21 cellular contexts compared by ENCODE assay signal in the genomic region with DNA sequence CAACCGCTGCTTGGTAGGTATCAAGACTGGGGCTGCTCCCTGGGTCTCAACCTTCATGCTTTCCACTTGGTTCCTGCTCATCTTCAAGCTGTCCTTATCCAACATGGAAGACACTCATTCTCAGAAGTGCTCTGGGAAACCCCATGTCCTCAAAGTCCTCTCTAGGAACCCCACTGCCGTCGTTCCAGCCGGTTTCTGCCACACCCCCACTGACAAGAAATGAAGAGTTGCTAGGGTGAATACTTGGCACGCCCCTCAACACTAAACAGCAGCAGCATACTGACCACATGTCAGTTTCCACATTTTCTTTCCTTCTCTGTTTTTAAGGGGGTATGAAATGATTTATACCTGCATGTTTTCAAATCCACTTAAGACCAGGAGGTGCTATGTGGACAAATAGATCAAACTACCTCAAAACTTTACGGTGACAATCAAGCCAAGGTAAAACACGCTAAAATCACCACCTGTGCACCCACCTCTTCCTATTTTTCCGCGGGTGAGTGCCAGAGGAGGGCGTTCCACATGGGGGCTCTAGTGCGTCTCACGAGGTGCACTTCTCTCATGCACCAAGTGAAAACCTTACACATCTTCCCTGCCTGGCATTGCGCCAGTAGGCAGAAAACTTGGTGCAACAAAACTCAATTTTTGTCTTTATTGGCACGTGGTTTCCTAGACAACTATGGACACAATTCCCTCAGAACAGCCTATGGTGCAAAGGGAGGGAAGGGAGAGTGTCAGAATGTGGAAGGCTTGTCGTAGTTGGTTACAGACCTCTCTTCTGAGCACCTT.
"Had no signal": no experiment of that assay in that cellular context is flagged by ENCODE, and none has a peak within 500 bp of the region (broad histone marks: within the 10 kb centered on the region; RNA-seq: fewer than 3 reads in every experiment).

No MANE protein-coding gene starts in this region.

- H3K27me3 ChIP-seq: body of pancreas, colonic mucosa, gastrocnemius medialis, tibial nerve, vagina had no signal

- ATAC-seq: activated CD4-positive, alpha-beta T cell treated with anti-CD3 and anti-CD28 coated beads for 36 hours; body of pancreas; gastrocnemius medialis had no signal

- FAIRE-seq: endometrium, keratinocyte had no signal

- H3K36me3 ChIP-seq: colonic mucosa had no signal

- H3K4me1 Mint-ChIP-seq: activated CD4-positive, alpha-beta T cell treated with anti-CD3 and anti-CD28 coated beads for 36 hours; central memory CD8-positive, alpha-beta T cell; nephron had no signal

- DNase-seq: activated CD4-positive, alpha-beta T cell treated with anti-CD3 and anti-CD28 coated beads for 36 hours; activated CD4-positive, alpha-beta T cell treated with anti-CD3 and anti-CD28 coated beads, Interleukin-2, amount 50 U/mL, for 48 hours; activated gamma-delta T cell treated with Interleukin-2 at 50 U/mL for 16 hours; activated T-cell treated with anti-CD3 and anti-CD28 coated beads for 4 hours; amniotic stem cell; body of pancreas; colonic mucosa; gastrocnemius medialis; stimulated activated CD4-positive, alpha-beta T cell treated with anti-CD3 and anti-CD28 coated beads, Interleukin-12 subunit alpha, Interleukin-12 subunit beta, amount 100 ng/mL, for 4 hours; stimulated activated CD4-positive, alpha-beta T cell treated with anti-CD3 and anti-CD28 coated beads, Interleukin-1b, Interleukin-23, amount 100 ng/mL, for 48 hours; stimulated activated naive CD4-positive, alpha-beta T cell treated with Interleukin-2 at 50 U/mL for 16 hours; T-helper 2 cell had no signal

- H3K36me3 Mint-ChIP-seq: activated naive CD8-positive, alpha-beta T cell had no signal

- H3K27ac ChIP-seq: body of pancreas, colonic mucosa, gastrocnemius medialis, tibial nerve, vagina had no signal

- H3K9me3 Mint-ChIP-seq: activated T-helper 1 cell treated with anti-CD3 and anti-CD28 coated beads, Interleukin-12 subunit alpha, Interleukin-12 subunit beta, Interleukin-2, Interleukin-4 antibody, amounts not matched to agents 30 ng/mL and 10 ng/mL and 1 ng/mL, durations not matched to agents 14 hours and 24 hours and 36 hours; central memory CD8-positive, alpha-beta T cell had no signal

- H3K9me3 ChIP-seq: body of pancreas, colonic mucosa, gastrocnemius medialis, vagina had no signal

- H3K4me1 ChIP-seq: colonic mucosa, gastrocnemius medialis, tibial nerve, vagina had no signal

- H3K27ac Mint-ChIP-seq: activated CD4-positive, alpha-beta T cell treated with anti-CD3 and anti-CD28 coated beads for 36 hours; activated naive CD8-positive, alpha-beta T cell; activated T-helper 1 cell treated with anti-CD3 and anti-CD28 coated beads, Interleukin-12 subunit alpha, Interleukin-12 subunit beta, Interleukin-2, Interleukin-4 antibody, amounts not matched to agents 30 ng/mL and 10 ng/mL and 1 ng/mL, durations not matched to agents 14 hours and 24 hours and 36 hours; nephron had no signal

- H3K4me3 ChIP-seq: body of pancreas, colonic mucosa, gastrocnemius medialis, lung, tibial nerve, vagina had no signal

- H3K4me3 Mint-ChIP-seq: activated CD4-positive, alpha-beta T cell treated with anti-CD3 and anti-CD28 coated beads for 36 hours; activated naive CD8-positive, alpha-beta T cell; activated T-helper 1 cell treated with anti-CD3 and anti-CD28 coated beads, Interleukin-12 subunit alpha, Interleukin-12 subunit beta, Interleukin-2, Interleukin-4 antibody, amounts not matched to agents 30 ng/mL and 10 ng/mL and 1 ng/mL, durations not matched to agents 14 hours and 24 hours and 36 hours; central memory CD8-positive, alpha-beta T cell; nephron had no signal
